Comparison of ENCODE assay signal across 6 cellular contexts in genomic region chr1:152654110-152654509, GRCh38. TPM values are rescaled to one million over a fixed set of nuclear protein-coding genes. Genes with fewer than 3 reads are reported as not detected.
A peak's percentile ranks its signal among the peaks of the same experiment; 100 is the strongest.
DNase-seq lines count a peak whose midpoint lies in the region; ATAC-seq and TF ChIP-seq lines count a peak whose summit lies in the region.

No MANE protein-coding gene starts in this region.

- CTCF ChIA-PET in Panc1 (lab: Charles Lee), result interaction anchor here (0.7 kb wide), 3 partner anchors 196 to 566 kb away, joined by 3 to 5 read pairs (median 5); no protein-coding TSS in a partner anchor

- H3K27ac ChIP-seq in left ventricle myocardium inferior (replicated peaks) (no peak overlapping the region), Panc1 (ENCODE audit: low read length) (no peak overlapping the region)

- intact Hi-C loops in left ventricle myocardium inferior (cut with micrococcal nuclease), result no loop called here
- intact Hi-C loops in Right ventricle myocardium inferior (cut with DNase I), result no loop called here
- intact Hi-C loops in Panc1 (cut with micrococcal nuclease; ENCODE audit: unreplicated experiment), result loop anchor here (10.0 kb wide), 1 partner anchor 571 kb away; no protein-coding TSS in a partner anchor
- intact Hi-C loops in posterior cingulate gyrus (cut with DNase I), result loop anchor here (5.0 kb wide), 2 partner anchors 318 to 568 kb away; partner anchors contain the start of gene SPRR4

- H3K27me3 ChIP-seq in left ventricle myocardium inferior (ENCODE audit: low read depth) (peaks cover 1% of the 10 kb centered on the region), Panc1 (ENCODE audit: control insufficient read depth, insufficient read depth, low read length) (peaks cover 5% of the 10 kb centered on the region)

- POLR2A ChIA-PET in Panc1 (lab: Charles Lee), result no interaction called here

- no TSS peak for BruUV-seq in Panc1 (replicated peaks; lab: Mats Ljungman, UMichigan)

- DNase-seq in left ventricle myocardium inferior (no peak), Right ventricle myocardium inferior (ENCODE audit: missing footprints) (no peak), Panc1 (ENCODE audit: low read depth, low spot score) (peak; percentile 35), posterior cingulate gyrus (peak in 9 of 10 donors; percentile 17 to 88 (median 55))
- peak; percentile 3 for DNase-seq in central memory CD4-positive, alpha-beta T cell

- H3K36me3 ChIP-seq in left ventricle myocardium inferior, result no peaks in the 10 kb centered on the region
- H3K36me3 ChIP-seq in Panc1 (ENCODE audit: control insufficient read depth, insufficient read depth, low read length), result no peaks in the 10 kb centered on the region

- in situ Hi-C loops in Panc1 (cut with HindIII; ENCODE audit: low pct_unique_long_range_greater_than_20kb, low sequenced_read_pairs), result no loop called here

- H3K4me3 ChIP-seq in left ventricle myocardium inferior (no peak overlapping the region), Panc1 (ENCODE audit: low read depth in 2 of 2, low read length in 2 of 2) (no peak overlapping the region)

- H3K9me3 ChIP-seq in left ventricle myocardium inferior (replicated peaks) (no peaks in the 10 kb centered on the region), Panc1 (ENCODE audit: control insufficient read depth, insufficient read depth, low read depth, low read length) (no peaks in the 10 kb centered on the region)

- H3K4me1 ChIP-seq in left ventricle myocardium inferior, result no peaks in the 10 kb centered on the region
- no peaks in the 10 kb centered on the region for H3K4me1 ChIP-seq in Panc1 (ENCODE audit: control insufficient read depth, insufficient read depth, low read length)

- ATAC-seq in Right ventricle myocardium inferior (no peak), Panc1 (peak; percentile 93), HG03521 (IDR thresholded peaks at IDR 0.05; ENCODE audit: unreplicated experiment) (no peak)

- TF ChIP-seq CTCF in left ventricle myocardium inferior (IDR thresholded peaks at IDR 0.05; ENCODE audit: borderline replicate concordance) (peak; percentile 56), Panc1 (IDR thresholded peaks at IDR 0.05) (peak; percentile 92)

RNA-seq across cellular contexts. Expression of gene LCE2D, which starts 9.1 kb away (rescaled TPM):
- total RNA-seq in left ventricle myocardium inferior (not detected), Right ventricle myocardium inferior (not detected), Panc1 (2021; ENCODE audit: unreplicated experiment) (not detected)
- not detected for polyA plus RNA-seq in Panc1 (2012; ENCODE audit: insufficient read length)

RNA-seq across cellular contexts. Expression of gene LCE2C, which starts 21.0 kb away (rescaled TPM):
- total RNA-seq in left ventricle myocardium inferior, result not detected
- total RNA-seq in Right ventricle myocardium inferior, result not detected
- total RNA-seq in Panc1 (2021; ENCODE audit: unreplicated experiment), result not detected
- polyA plus RNA-seq in Panc1 (2012; ENCODE audit: insufficient read length), result not detected

RNA-seq across cellular contexts. Expression of gene LCE3A, which starts 31.2 kb away (rescaled TPM):
- total RNA-seq in left ventricle myocardium inferior (not detected), Right ventricle myocardium inferior (not detected), Panc1 (2021; ENCODE audit: unreplicated experiment) (not detected)
- not detected for polyA plus RNA-seq in Panc1 (2012; ENCODE audit: insufficient read length)

RNA-seq across cellular contexts. Expression of gene LCE2B, which starts 31.8 kb away (rescaled TPM):
- total RNA-seq in left ventricle myocardium inferior (not detected), Right ventricle myocardium inferior (not detected), Panc1 (2021; ENCODE audit: unreplicated experiment) (not detected)
- not detected for polyA plus RNA-seq in Panc1 (2012; ENCODE audit: insufficient read length)

RNA-seq across cellular contexts. Expression of gene LCE3B, which starts 40.5 kb away (rescaled TPM):
- not detected for total RNA-seq in left ventricle myocardium inferior
- total RNA-seq in Right ventricle myocardium inferior, result not detected
- total RNA-seq in Panc1 (2021; ENCODE audit: unreplicated experiment), result not detected
- not detected for polyA plus RNA-seq in Panc1 (2012; ENCODE audit: insufficient read length)

Comparison
In these comparisons a context has a peak if more than half of its experiments do, and no peak if none do; other contexts are left out.
1. DNase-seq: peak in Panc1 (single experiment), central memory CD4-positive, alpha-beta T cell (single experiment) and posterior cingulate gyrus (9 of 10); none in left ventricle myocardium inferior (single experiment) and Right ventricle myocardium inferior (single experiment).
2. intact Hi-C loops: an anchor here in Panc1 (10.0 kb wide) and posterior cingulate gyrus (5.0 kb wide); none called in left ventricle myocardium inferior and Right ventricle myocardium inferior.